11 cellular contexts compared by ENCODE assay signal in the genomic region with DNA sequence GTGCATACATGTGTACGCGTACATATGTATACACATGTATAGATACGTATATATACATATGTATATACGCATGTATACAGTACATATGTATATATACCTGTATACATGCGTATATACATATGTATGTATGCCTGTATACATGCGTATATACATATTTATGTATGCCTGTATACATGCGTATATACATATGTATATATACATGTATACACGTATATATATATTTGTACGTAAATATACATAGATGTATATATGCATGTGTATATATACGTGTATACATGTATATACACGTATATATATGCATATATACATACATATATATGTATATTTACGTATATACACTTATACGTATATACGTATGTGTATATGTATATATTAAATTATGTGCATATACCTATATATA.
"Had no signal": no experiment of that assay in that cellular context is flagged by ENCODE, and none has a peak within 500 bp of the region (broad histone marks: within the 10 kb centered on the region; RNA-seq: fewer than 3 reads in every experiment).

No MANE protein-coding gene starts in this region.

- H3K4me2 ChIP-seq: GM23338 had no signal

- FAIRE-seq: H1, H54 had no signal

- H2AFZ ChIP-seq: GM23248, GM23338 had no signal

- H3K27ac Mint-ChIP-seq: GM23338, H9, HFFc6 had no signal

- H3K4me3 Mint-ChIP-seq: GM23338, H9, HFFc6 had no signal

- H3K9me3 ChIP-seq: HAP-1 had no signal

- H3K36me3 ChIP-seq: HAP-1 had no signal

- ATAC-seq: GM23338, HCT116 had no signal

- H3K4me1 Mint-ChIP-seq: GM23338, H9 had no signal

- DNase-seq: GM23248, GOT3, H7, H9, HCEC 1CT, HFFc6 had no signal

- H3K27ac ChIP-seq: GM23248 had no signal

- H3K4me3 ChIP-seq: GM23248, GM23338, HAP-1 had no signal

- H3K9ac ChIP-seq: GM23248 had no signal
